Comparison of ENCODE assay signal across 8 cellular contexts in genomic region chr1:208235983-208236761, GRCh38. TPM values are rescaled to one million over a fixed set of nuclear protein-coding genes. Genes with fewer than 3 reads are reported as not detected.
DNase-seq lines count a peak whose midpoint lies in the region; ATAC-seq and TF ChIP-seq lines count a peak whose summit lies in the region.

No MANE protein-coding gene starts in this region.

- H3K27me3 ChIP-seq in RWPE2 (ENCODE audit: insufficient read depth, poor library complexity, severe bottlenecking) = no peaks in the 10 kb centered on the region
- no peaks in the 10 kb centered on the region for H3K27me3 ChIP-seq in esophagus muscularis mucosa

- DNase-seq in RWPE2 (ENCODE audit: low spot score) (no peak), esophagus muscularis mucosa (ENCODE audit: extremely low spot score) (peak; percentile 94), omental fat pad (ENCODE audit: low spot score) (no peak), anterior cingulate cortex (lab: John Stamatoyannopoulos, UW) (no peak), NCI-H187 treated with DMSO at 0.1 percent for 48 hours (lab: John Stamatoyannopoulos, UW) (no peak), lower leg skin (ENCODE audit: low spot score in 2 of 2) (no peak), KG1 (lab: John Stamatoyannopoulos, UW) (no peak)

- H3K27ac ChIP-seq in RWPE2 (ENCODE audit: poor library complexity, severe bottlenecking) = peak overlapping the region; percentile 79
- H3K27ac ChIP-seq in esophagus muscularis mucosa (replicated peaks in 1 of 4) = peak overlapping the region; percentile 66 to 94 (median 82)

- H3K4me1 ChIP-seq in RWPE2 (ENCODE audit: insufficient read depth, poor library complexity, severe bottlenecking) (peaks cover 67% of the 10 kb centered on the region), esophagus muscularis mucosa (peaks cover 68 to 100% (median 100%) of the 10 kb centered on the region in 4 donors)

- TF ChIP-seq CTCF in RWPE2 (IDR thresholded peaks at IDR 0.05; ENCODE audit: poor library complexity, severe bottlenecking) = no peak
- no peak for TF ChIP-seq CTCF in esophagus muscularis mucosa (IDR thresholded peaks at IDR 0.05)
- TF ChIP-seq CTCF in omental fat pad (IDR thresholded peaks at IDR 0.05) = no peak
- TF ChIP-seq CTCF in lower leg skin (IDR thresholded peaks at IDR 0.05) = no peak

- intact Hi-C loops in esophagus muscularis mucosa (cut with DNase I) (loop anchor here (5.0 kb wide), 1 partner anchor 54 kb away; no protein-coding TSS in a partner anchor), lower leg skin (cut with DNase I; ENCODE audit: low total_unique reads) (loop anchor here (5.0 to 10.0 kb wide), 2 partner anchors 51 to 104 kb away; no protein-coding TSS in a partner anchor)

- no peak for TF ChIP-seq EP300 in esophagus muscularis mucosa (IDR thresholded peaks at IDR 0.05)

- TF ChIP-seq POLR2A in esophagus muscularis mucosa (IDR thresholded peaks at IDR 0.05; ENCODE audit: low read depth) (no peak), lower leg skin (IDR thresholded peaks at IDR 0.05) (no peak)

- H3K9me3 ChIP-seq in RWPE2 (ENCODE audit: severe bottlenecking) (no peaks in the 10 kb centered on the region), esophagus muscularis mucosa (no peaks in the 10 kb centered on the region)

- H3K36me3 ChIP-seq in RWPE2 (ENCODE audit: low read depth) (peaks cover 12% of the 10 kb centered on the region; the same call in 1 of the 2 replicates), esophagus muscularis mucosa (peaks cover 0 to 15% (median 0%) of the 10 kb centered on the region in 4 donors)

- ATAC-seq in GM21786 (IDR thresholded peaks at IDR 0.05; ENCODE audit: unreplicated experiment) = peak; percentile 52
- peak; percentile 22; the same call in 1 of the 3 replicates for ATAC-seq in RWPE2 (ENCODE audit: low read depth)
- peak; percentile 89 for ATAC-seq in omental fat pad (ENCODE audit: low FRiP score)

- WGBS in esophagus muscularis mucosa = 43% methylated on average over 17 of the region's 17 CpGs
- WGBS in lower leg skin, 2 donors = 43 to 53% methylated on average over 17 of the region's 17 CpGs

- H3K4me3 ChIP-seq in RWPE2 (ENCODE audit: severe bottlenecking) (no peak overlapping the region), esophagus muscularis mucosa (peak overlapping the region in 2 of 4 donors; percentile 8 to 24), lower leg skin (ENCODE audit: low read depth, poor library complexity, severe bottlenecking) (no peak overlapping the region)

RNA-seq across cellular contexts. Expression of gene PLXNA2, which starts 8.0 kb away (rescaled TPM):
- total RNA-seq in esophagus muscularis mucosa (10 to 100 TPM; 19.8 to 41.6 (median 27.9) TPM), omental fat pad (10 to 100 TPM; 21.7 to 67.9 (median 36.8) TPM), lower leg skin (10 to 100 TPM; 27.4 to 44.2 (median 36.9) TPM)

Comparison
In these comparisons a context has a peak if more than half of its experiments do, and no peak if none do; other contexts are left out.
1. ATAC-seq: peak in every context shown above with its lines; median percentile 89 in omental fat pad; 52 in GM21786; 22 in RWPE2.